15 cellular contexts compared by ENCODE assay signal in genomic region chr10:119518936-119519335, GRCh38. TPM values are rescaled to one million over a fixed set of nuclear protein-coding genes. Genes with fewer than 3 reads are reported as not detected.
A peak's percentile ranks its signal among the peaks of the same experiment; 100 is the strongest.
DNase-seq lines count a peak whose midpoint lies in the region; ATAC-seq and TF ChIP-seq lines count a peak whose summit lies in the region.
"Had no signal": no experiment of that assay in that cellular context is flagged by ENCODE, and none has a peak within 500 bp of the region (broad histone marks: within the 10 kb centered on the region; RNA-seq: fewer than 3 reads in every experiment).

No MANE protein-coding gene starts in this region.

- H3K27me3 ChIP-seq in BLaER1 (no peaks in the 10 kb centered on the region), mesenchymal stem cell (ENCODE audit: control insufficient read depth in 1 of 2, insufficient read depth in 1 of 2, low read length in 2 of 2) (no peaks in the 10 kb centered on the region)
- no peaks in the 10 kb centered on the region for H3K27me3 ChIP-seq in CD8-positive, alpha-beta T cell (ENCODE audit: insufficient read depth, low read length)
- H3K27me3 ChIP-seq: stomach had no signal

- H3K27ac ChIP-seq in BLaER1 (peak overlapping the region; percentile 63; the same call in 1 of the 2 replicates), mesenchymal stem cell (ENCODE audit: low read length, poor library complexity, severe bottlenecking) (no peak overlapping the region)
- H3K27ac ChIP-seq in CD8-positive, alpha-beta T cell (ENCODE audit: low read depth, low read length), result peak overlapping the region; percentile 33

- no peak for ATAC-seq in CD8-positive, alpha-beta T cell
- no peak for ATAC-seq in activated CD8-positive, alpha-beta T cell treated with anti-CD3 and anti-CD28 coated beads for 36 hours
- ATAC-seq in HG03432 (IDR thresholded peaks at IDR 0.05; ENCODE audit: unreplicated experiment) (no peak), GM21528 (IDR thresholded peaks at IDR 0.05; ENCODE audit: low FRiP score, unreplicated experiment) (no peak), GM18502 (IDR thresholded peaks at IDR 0.05; ENCODE audit: poor library complexity, unreplicated experiment) (no peak), HG02981 (IDR thresholded peaks at IDR 0.05; ENCODE audit: unreplicated experiment) (no peak)

- DNase-seq in CD8-positive, alpha-beta T cell, result no peak
- DNase-seq in activated CD8-positive, alpha-beta T cell treated with anti-CD3 and anti-CD28 coated beads for 36 hours, result no peak
- peak; percentile 47 for DNase-seq in mesenchymal stem cell
- DNase-seq: AML-193, DMS79, HCEC 1CT, NCI-H1105 treated with DMSO at 0.1 percent for 48 hours, nucleus accumbens, SHP77 treated with DMSO at 0.1 percent for 48 hours, stomach had no signal

- peaks cover 70% of the 10 kb centered on the region for H3K4me1 Mint-ChIP-seq in CD8-positive, alpha-beta T cell (ENCODE audit: low read depth)
- H3K4me1 Mint-ChIP-seq in activated CD8-positive, alpha-beta T cell treated with anti-CD3 and anti-CD28 coated beads for 36 hours (ENCODE audit: low read depth), result peaks cover 83% of the 10 kb centered on the region

- POLR2A ChIA-PET in CD8-positive, alpha-beta T cell (lab: Charles Lee), result interaction anchor here (1.2 to 1.5 kb wide), 3 partner anchors 13 to 217 kb away, joined by 3 to 4 read pairs (median 4); no protein-coding TSS in a partner anchor
- POLR2A ChIA-PET in activated CD8-positive, alpha-beta T cell treated with anti-CD3 and anti-CD28 coated beads for 36 hours (lab: Charles Lee), result interaction anchor here (2.0 to 6.2 kb wide), 4 partner anchors 12 to 22 kb away, joined by 7 to 58 read pairs (median 14); partner anchors contain the start of gene RGS10

- peak overlapping the region; percentile 93 for H3K27ac Mint-ChIP-seq in CD8-positive, alpha-beta T cell
- H3K27ac Mint-ChIP-seq in activated CD8-positive, alpha-beta T cell treated with anti-CD3 and anti-CD28 coated beads for 36 hours, result peak overlapping the region; percentile 91

- H3K18ac ChIP-seq in mesenchymal stem cell (ENCODE audit: low read depth in 1 of 2, low read length in 2 of 2), result peak overlapping the region; percentile 64 to 86

- no peaks in the 10 kb centered on the region for H3K27me3 Mint-ChIP-seq in CD8-positive, alpha-beta T cell (ENCODE audit: low read depth)
- no peaks in the 10 kb centered on the region for H3K27me3 Mint-ChIP-seq in activated CD8-positive, alpha-beta T cell treated with anti-CD3 and anti-CD28 coated beads for 36 hours

- H3K4me3 ChIP-seq in BLaER1, result no peak overlapping the region
- no peak overlapping the region for H3K4me3 ChIP-seq in CD8-positive, alpha-beta T cell (ENCODE audit: low read depth, low read length)
- H3K4me3 ChIP-seq in mesenchymal stem cell (ENCODE audit: insufficient read depth in 1 of 2, low read depth in 1 of 2, low read length in 2 of 2), result no peak overlapping the region
- H3K4me3 ChIP-seq: stomach had no signal

- peak overlapping the region; percentile 35 for H4K8ac ChIP-seq in mesenchymal stem cell (ENCODE audit: low read length)

- peak overlapping the region; percentile 11 for H4K91ac ChIP-seq in mesenchymal stem cell (ENCODE audit: low read length)

- H2AFZ ChIP-seq in mesenchymal stem cell (ENCODE audit: low read depth, low read length), result no peak overlapping the region

- H3K9ac ChIP-seq in BLaER1 (no peak overlapping the region), mesenchymal stem cell (ENCODE audit: low read length) (no peak overlapping the region)

- peak overlapping the region; percentile 35 for H2AK5ac ChIP-seq in mesenchymal stem cell (ENCODE audit: low read length, severe bottlenecking)

- no peak overlapping the region for H2BK5ac ChIP-seq in mesenchymal stem cell (ENCODE audit: low read depth, low read length, poor library complexity, severe bottlenecking)

- peak overlapping the region in 1 of 2 experiments; percentile 41 for H3K14ac ChIP-seq in mesenchymal stem cell (ENCODE audit: low read length in 2 of 2)

- no peaks in the 10 kb centered on the region for H3K9me3 ChIP-seq in BLaER1
- no peaks in the 10 kb centered on the region for H3K9me3 ChIP-seq in CD8-positive, alpha-beta T cell (ENCODE audit: low read length)
- no peaks in the 10 kb centered on the region for H3K9me3 ChIP-seq in mesenchymal stem cell (ENCODE audit: control insufficient read depth, low read length)
- H3K9me3 ChIP-seq: stomach had no signal

- H3K36me3 Mint-ChIP-seq in CD8-positive, alpha-beta T cell, result peaks cover 67% of the 10 kb centered on the region
- peaks cover 72% of the 10 kb centered on the region for H3K36me3 Mint-ChIP-seq in activated CD8-positive, alpha-beta T cell treated with anti-CD3 and anti-CD28 coated beads for 36 hours (ENCODE audit: low read depth)

- intact Hi-C loops in CD8-positive, alpha-beta T cell (cut with DNase I, micrococcal nuclease), result loop anchor here in 1 of 2 experiments (2.0 kb wide), 1 partner anchor 20 kb away; no protein-coding TSS in a partner anchor
- intact Hi-C loops in activated CD8-positive, alpha-beta T cell treated with anti-CD3 and anti-CD28 coated beads for 36 hours (cut with micrococcal nuclease), result no loop called here

- H3K79me1 ChIP-seq in mesenchymal stem cell (replicated peaks; ENCODE audit: low read length, poor library complexity, severe bottlenecking), result peaks cover 5% of the 10 kb centered on the region

- 69% methylated on average over 10 of the region's 10 CpGs for WGBS in mesenchymal stem cell

- CTCF ChIA-PET in CD8-positive, alpha-beta T cell (lab: Charles Lee), result interaction anchor here (0.7 to 6.3 kb wide), 7 partner anchors 19 to 313 kb away, joined by 3 to 37 read pairs (median 6); partner anchors contain the start of gene RGS10
- CTCF ChIA-PET in activated CD8-positive, alpha-beta T cell treated with anti-CD3 and anti-CD28 coated beads for 36 hours (lab: Charles Lee), result interaction anchor here (1.2 to 6.0 kb wide), 2 partner anchors 22 to 102 kb away, joined by 3 to 38 read pairs; partner anchors contain the start of gene RGS10

- H2BK12ac ChIP-seq in mesenchymal stem cell (ENCODE audit: low read length in 2 of 2), result peak overlapping the region; percentile 38 to 94

- H3K4me1 ChIP-seq in BLaER1, result peaks cover 60% of the 10 kb centered on the region
- peaks cover 63% of the 10 kb centered on the region for H3K4me1 ChIP-seq in CD8-positive, alpha-beta T cell (ENCODE audit: insufficient read depth, low read length)
- peaks cover 31% of the 10 kb centered on the region for H3K4me1 ChIP-seq in mesenchymal stem cell (ENCODE audit: control insufficient read depth, insufficient read depth, low read depth, low read length)

- no peaks in the 10 kb centered on the region for H3K9me3 Mint-ChIP-seq in CD8-positive, alpha-beta T cell
- no peaks in the 10 kb centered on the region for H3K9me3 Mint-ChIP-seq in activated CD8-positive, alpha-beta T cell treated with anti-CD3 and anti-CD28 coated beads for 36 hours

- H3K23ac ChIP-seq in mesenchymal stem cell (ENCODE audit: low read length in 2 of 2), result no peak overlapping the region

- H3K4me2 ChIP-seq in BLaER1 (peak overlapping the region; percentile 92), mesenchymal stem cell (ENCODE audit: low read length, poor library complexity, severe bottlenecking) (no peak overlapping the region)

- H3K4ac ChIP-seq in mesenchymal stem cell (ENCODE audit: low read depth in 1 of 2, low read length in 2 of 2), result peak overlapping the region; percentile 29 to 79

- H2BK120ac ChIP-seq in mesenchymal stem cell (ENCODE audit: low read depth, low read length), result peak overlapping the region; percentile 39

- no peak for TF ChIP-seq CTCF in CD8-positive, alpha-beta T cell (IDR thresholded peaks at IDR 0.05)
- no peak for TF ChIP-seq CTCF in activated CD8-positive, alpha-beta T cell treated with anti-CD3 and anti-CD28 coated beads for 36 hours (IDR thresholded peaks at IDR 0.05)

- H3K4me3 Mint-ChIP-seq in CD8-positive, alpha-beta T cell, result peak overlapping the region; percentile 58
- H3K4me3 Mint-ChIP-seq in activated CD8-positive, alpha-beta T cell treated with anti-CD3 and anti-CD28 coated beads for 36 hours, result no peak overlapping the region

- peak overlapping the region; percentile 60 for H2BK15ac ChIP-seq in mesenchymal stem cell (ENCODE audit: low read depth, poor library complexity, severe bottlenecking)

- peaks cover 29% of the 10 kb centered on the region for H3K36me3 ChIP-seq in BLaER1
- H3K36me3 ChIP-seq in CD8-positive, alpha-beta T cell (ENCODE audit: insufficient read depth, low read length), result peaks cover 32% of the 10 kb centered on the region
- peaks cover 6 to 34% of the 10 kb centered on the region in 2 experiments for H3K36me3 ChIP-seq in mesenchymal stem cell (ENCODE audit: control insufficient read depth in 1 of 2, insufficient read depth in 2 of 2, low read depth in 1 of 2, low read length in 2 of 2)

- no peaks in the 10 kb centered on the region for H4K20me1 ChIP-seq in BLaER1

RNA-seq across cellular contexts. Expression of gene RGS10, which starts 23.6 kb away (rescaled TPM):
- 100 to 1,000 TPM; 145 to 152 TPM for total RNA-seq in CD8-positive, alpha-beta T cell
- total RNA-seq in activated CD8-positive, alpha-beta T cell treated with anti-CD3 and anti-CD28 coated beads for 36 hours, result 100 to 1,000 TPM; 207 to 220 TPM
- 310 TPM for polyA plus RNA-seq in mesenchymal stem cell (2013, experiment 1 of 2)
- polyA plus RNA-seq in mesenchymal stem cell (2013, experiment 2 of 2), result 307 TPM
